Comparison of ENCODE assay signal across 19 cellular contexts in the genomic region with DNA sequence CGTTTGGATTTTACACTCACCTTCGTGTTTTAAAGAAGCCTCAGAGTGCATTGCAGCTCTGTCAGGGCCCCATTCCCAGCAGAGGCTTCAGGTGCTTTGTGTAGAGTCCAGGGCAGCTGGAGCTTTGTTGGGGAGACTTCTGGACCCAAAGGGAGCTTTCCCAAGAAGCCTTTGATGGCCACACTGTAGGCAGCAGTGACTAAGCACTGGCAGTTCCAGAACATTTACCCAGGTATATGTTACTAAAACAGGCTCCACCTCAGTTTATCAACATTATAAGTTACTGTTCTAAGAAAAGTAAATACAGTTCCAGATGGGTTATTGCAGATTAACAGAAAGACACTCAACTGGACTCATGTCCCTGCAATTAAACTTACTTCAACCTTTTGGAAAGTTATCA.
"Had no signal": no experiment of that assay in that cellular context is flagged by ENCODE, and none has a peak within 500 bp of the region (broad histone marks: within the 10 kb centered on the region; RNA-seq: fewer than 3 reads in every experiment).

No MANE protein-coding gene starts in this region.

- H3K27me3 ChIP-seq: esophagus squamous epithelium, gastroesophageal sphincter, neutrophil, tibial artery, upper lobe of right lung, vagina had no signal

- H3K4me3 Mint-ChIP-seq: stimulated activated effector memory CD8-positive, alpha-beta T cell treated with anti-CD3 and anti-CD28 coated beads, Interleukin-12 subunit alpha, Interleukin-12 subunit beta, amount 100 ng/mL, for 72 hours had no signal

- H3K4me3 ChIP-seq: esophagus squamous epithelium, gastroesophageal sphincter, smooth muscle cell, tibial artery, upper lobe of right lung, vagina had no signal

- H3K4me1 ChIP-seq: esophagus squamous epithelium, gastroesophageal sphincter, tibial artery, upper lobe of right lung had no signal

- H3K27ac ChIP-seq: esophagus squamous epithelium, gastroesophageal sphincter, neutrophil, tibial artery, upper lobe of right lung, vagina had no signal

- H3K9me3 Mint-ChIP-seq: stimulated activated effector memory CD8-positive, alpha-beta T cell treated with anti-CD3 and anti-CD28 coated beads, Interleukin-12 subunit alpha, Interleukin-12 subunit beta, amount 100 ng/mL, for 72 hours had no signal

- H3K27ac Mint-ChIP-seq: stimulated activated effector memory CD8-positive, alpha-beta T cell treated with anti-CD3 and anti-CD28 coated beads, Interleukin-12 subunit alpha, Interleukin-12 subunit beta, amount 100 ng/mL, for 72 hours had no signal

- H3K9me3 ChIP-seq: esophagus squamous epithelium, gastroesophageal sphincter, neutrophil, tibial artery, upper lobe of right lung, vagina had no signal

- ATAC-seq: gastroesophageal sphincter; left lobe of liver; right cardiac atrium; stimulated activated effector memory CD8-positive, alpha-beta T cell treated with anti-CD3 and anti-CD28 coated beads, Interleukin-12 subunit alpha, Interleukin-12 subunit beta, amount 100 ng/mL, for 72 hours; stimulated activated naive CD8-positive, alpha-beta T cell treated with anti-CD3 and anti-CD28 coated beads, Interleukin-15, Interleukin-2, amounts not matched to agents 100 U/mL and 50 U/mL, for 24 hours; upper lobe of right lung had no signal

- H3K4me2 ChIP-seq: smooth muscle cell had no signal

- H3K36me3 ChIP-seq: neutrophil, upper lobe of right lung, vagina had no signal

- DNase-seq: cerebellar nuclear complex; dermis blood vessel endothelial cell; esophagus squamous epithelium; foreskin fibroblast; head of caudate nucleus; hippocampal formation; mammary epithelial cell; right cardiac atrium; stimulated activated CD4-positive, alpha-beta T cell treated with anti-CD3 and anti-CD28 coated beads, Interleukin-4, amount 100 ng/mL, for 1 hour; stimulated activated CD8-positive, alpha-beta memory T cell treated with anti-CD3 and anti-CD28 coated beads, Interleukin-4, amount 100 ng/mL, for 48 hours; stimulated activated naive CD8-positive, alpha-beta T cell treated with anti-CD3 and anti-CD28 coated beads, Interleukin-15, Interleukin-2, amounts not matched to agents 100 U/mL and 50 U/mL, for 24 hours; tibial artery; upper lobe of right lung had no signal
